Comparison of ENCODE assay signal across 1 cellular context in the genomic region with DNA sequence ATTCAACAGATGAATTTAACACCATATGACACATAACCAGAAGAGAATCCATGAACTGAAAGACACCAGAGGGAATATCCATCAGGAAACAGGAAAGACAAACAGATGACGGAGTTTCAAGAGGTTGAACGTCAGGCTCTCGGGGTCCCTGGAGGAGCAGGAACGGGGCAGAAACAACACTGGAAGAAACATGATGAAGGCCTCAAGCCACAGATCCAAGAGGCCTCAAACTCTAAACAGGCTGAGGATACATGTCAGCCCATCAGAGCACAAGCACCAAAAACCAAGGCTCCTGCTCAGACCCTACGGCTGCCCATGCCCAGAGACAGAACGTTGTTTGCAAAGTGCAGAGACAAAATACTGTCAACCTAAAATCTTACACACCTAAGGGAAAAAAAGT.
TF ChIP-seq lines count a peak whose summit lies in the region.

No MANE protein-coding gene starts in this region.

TF ChIP-seq in HepG2, 621 proteins besides CTCF, POLR2A, EP300 and RAD21:
- TF ChIP-seq ZNF451 (CRISPR knock-in tag; IDR thresholded peaks at IDR 0.05) (no peak), ADNP (CRISPR knock-in tag; IDR thresholded peaks at IDR 0.05) (no peak), MTA3 (CRISPR knock-in tag; IDR thresholded peaks at IDR 0.05) (no peak), MAF1 (CRISPR knock-in tag; IDR thresholded peaks at IDR 0.05; ENCODE audit: borderline replicate concordance) (no peak), ZNF605 (CRISPR knock-in tag; IDR thresholded peaks at IDR 0.05) (no peak), ZNF335 (CRISPR knock-in tag; IDR thresholded peaks at IDR 0.05) (no peak), ZNF207 (IDR thresholded peaks at IDR 0.05; ENCODE audit: borderline replicate concordance) (no peak), STAG1 (CRISPR knock-in tag; IDR thresholded peaks at IDR 0.05) (no peak), HNF4A (CRISPR knock-in tag; IDR thresholded peaks at IDR 0.05) (no peak), ZKSCAN8 (CRISPR knock-in tag; IDR thresholded peaks at IDR 0.05; ENCODE audit: borderline replicate concordance) (no peak), RBM39 (IDR thresholded peaks at IDR 0.05; ENCODE audit: low read depth, low read length, poor library complexity, severe bottlenecking) (no peak), HOXA5 (CRISPR knock-in tag; IDR thresholded peaks at IDR 0.05) (no peak), ZNF430 (CRISPR knock-in tag; IDR thresholded peaks at IDR 0.05) (no peak), TCF7L2 (IDR thresholded peaks at IDR 0.05; ENCODE audit: low read depth, low read length) (no peak), ZNF17 (CRISPR knock-in tag; IDR thresholded peaks at IDR 0.05) (no peak)
- TF ChIP-seq, protein P1, sequence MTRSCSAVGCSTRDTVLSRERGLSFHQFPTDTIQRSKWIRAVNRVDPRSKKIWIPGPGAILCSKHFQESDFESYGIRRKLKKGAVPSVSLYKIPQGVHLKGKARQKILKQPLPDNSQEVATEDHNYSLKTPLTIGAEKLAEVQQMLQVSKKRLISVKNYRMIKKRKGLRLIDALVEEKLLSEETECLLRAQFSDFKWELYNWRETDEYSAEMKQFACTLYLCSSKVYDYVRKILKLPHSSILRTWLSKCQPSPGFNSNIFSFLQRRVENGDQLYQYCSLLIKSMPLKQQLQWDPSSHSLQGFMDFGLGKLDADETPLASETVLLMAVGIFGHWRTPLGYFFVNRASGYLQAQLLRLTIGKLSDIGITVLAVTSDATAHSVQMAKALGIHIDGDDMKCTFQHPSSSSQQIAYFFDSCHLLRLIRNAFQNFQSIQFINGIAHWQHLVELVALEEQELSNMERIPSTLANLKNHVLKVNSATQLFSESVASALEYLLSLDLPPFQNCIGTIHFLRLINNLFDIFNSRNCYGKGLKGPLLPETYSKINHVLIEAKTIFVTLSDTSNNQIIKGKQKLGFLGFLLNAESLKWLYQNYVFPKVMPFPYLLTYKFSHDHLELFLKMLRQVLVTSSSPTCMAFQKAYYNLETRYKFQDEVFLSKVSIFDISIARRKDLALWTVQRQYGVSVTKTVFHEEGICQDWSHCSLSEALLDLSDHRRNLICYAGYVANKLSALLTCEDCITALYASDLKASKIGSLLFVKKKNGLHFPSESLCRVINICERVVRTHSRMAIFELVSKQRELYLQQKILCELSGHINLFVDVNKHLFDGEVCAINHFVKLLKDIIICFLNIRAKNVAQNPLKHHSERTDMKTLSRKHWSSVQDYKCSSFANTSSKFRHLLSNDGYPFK (CRISPR knock-in tag; IDR thresholded peaks at IDR 0.05; ENCODE audit: borderline replicate concordance) = no peak
- TF ChIP-seq, protein P2, sequence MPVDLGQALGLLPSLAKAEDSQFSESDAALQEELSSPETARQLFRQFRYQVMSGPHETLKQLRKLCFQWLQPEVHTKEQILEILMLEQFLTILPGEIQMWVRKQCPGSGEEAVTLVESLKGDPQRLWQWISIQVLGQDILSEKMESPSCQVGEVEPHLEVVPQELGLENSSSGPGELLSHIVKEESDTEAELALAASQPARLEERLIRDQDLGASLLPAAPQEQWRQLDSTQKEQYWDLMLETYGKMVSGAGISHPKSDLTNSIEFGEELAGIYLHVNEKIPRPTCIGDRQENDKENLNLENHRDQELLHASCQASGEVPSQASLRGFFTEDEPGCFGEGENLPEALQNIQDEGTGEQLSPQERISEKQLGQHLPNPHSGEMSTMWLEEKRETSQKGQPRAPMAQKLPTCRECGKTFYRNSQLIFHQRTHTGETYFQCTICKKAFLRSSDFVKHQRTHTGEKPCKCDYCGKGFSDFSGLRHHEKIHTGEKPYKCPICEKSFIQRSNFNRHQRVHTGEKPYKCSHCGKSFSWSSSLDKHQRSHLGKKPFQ (CRISPR knock-in tag; IDR thresholded peaks at IDR 0.05; ENCODE audit: insufficient replicate concordance) = no peak
- TF ChIP-seq, protein P3, sequence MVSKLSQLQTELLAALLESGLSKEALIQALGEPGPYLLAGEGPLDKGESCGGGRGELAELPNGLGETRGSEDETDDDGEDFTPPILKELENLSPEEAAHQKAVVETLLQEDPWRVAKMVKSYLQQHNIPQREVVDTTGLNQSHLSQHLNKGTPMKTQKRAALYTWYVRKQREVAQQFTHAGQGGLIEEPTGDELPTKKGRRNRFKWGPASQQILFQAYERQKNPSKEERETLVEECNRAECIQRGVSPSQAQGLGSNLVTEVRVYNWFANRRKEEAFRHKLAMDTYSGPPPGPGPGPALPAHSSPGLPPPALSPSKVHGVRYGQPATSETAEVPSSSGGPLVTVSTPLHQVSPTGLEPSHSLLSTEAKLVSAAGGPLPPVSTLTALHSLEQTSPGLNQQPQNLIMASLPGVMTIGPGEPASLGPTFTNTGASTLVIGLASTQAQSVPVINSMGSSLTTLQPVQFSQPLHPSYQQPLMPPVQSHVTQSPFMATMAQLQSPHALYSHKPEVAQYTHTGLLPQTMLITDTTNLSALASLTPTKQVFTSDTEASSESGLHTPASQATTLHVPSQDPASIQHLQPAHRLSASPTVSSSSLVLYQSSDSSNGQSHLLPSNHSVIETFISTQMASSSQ (IDR thresholded peaks at IDR 0.05; ENCODE audit: low read depth) = no peak
- TF ChIP-seq, protein P3 (CRISPR knock-in tag; IDR thresholded peaks at IDR 0.05; ENCODE audit: borderline replicate concordance) = no peak
- TF ChIP-seq, protein P4, sequence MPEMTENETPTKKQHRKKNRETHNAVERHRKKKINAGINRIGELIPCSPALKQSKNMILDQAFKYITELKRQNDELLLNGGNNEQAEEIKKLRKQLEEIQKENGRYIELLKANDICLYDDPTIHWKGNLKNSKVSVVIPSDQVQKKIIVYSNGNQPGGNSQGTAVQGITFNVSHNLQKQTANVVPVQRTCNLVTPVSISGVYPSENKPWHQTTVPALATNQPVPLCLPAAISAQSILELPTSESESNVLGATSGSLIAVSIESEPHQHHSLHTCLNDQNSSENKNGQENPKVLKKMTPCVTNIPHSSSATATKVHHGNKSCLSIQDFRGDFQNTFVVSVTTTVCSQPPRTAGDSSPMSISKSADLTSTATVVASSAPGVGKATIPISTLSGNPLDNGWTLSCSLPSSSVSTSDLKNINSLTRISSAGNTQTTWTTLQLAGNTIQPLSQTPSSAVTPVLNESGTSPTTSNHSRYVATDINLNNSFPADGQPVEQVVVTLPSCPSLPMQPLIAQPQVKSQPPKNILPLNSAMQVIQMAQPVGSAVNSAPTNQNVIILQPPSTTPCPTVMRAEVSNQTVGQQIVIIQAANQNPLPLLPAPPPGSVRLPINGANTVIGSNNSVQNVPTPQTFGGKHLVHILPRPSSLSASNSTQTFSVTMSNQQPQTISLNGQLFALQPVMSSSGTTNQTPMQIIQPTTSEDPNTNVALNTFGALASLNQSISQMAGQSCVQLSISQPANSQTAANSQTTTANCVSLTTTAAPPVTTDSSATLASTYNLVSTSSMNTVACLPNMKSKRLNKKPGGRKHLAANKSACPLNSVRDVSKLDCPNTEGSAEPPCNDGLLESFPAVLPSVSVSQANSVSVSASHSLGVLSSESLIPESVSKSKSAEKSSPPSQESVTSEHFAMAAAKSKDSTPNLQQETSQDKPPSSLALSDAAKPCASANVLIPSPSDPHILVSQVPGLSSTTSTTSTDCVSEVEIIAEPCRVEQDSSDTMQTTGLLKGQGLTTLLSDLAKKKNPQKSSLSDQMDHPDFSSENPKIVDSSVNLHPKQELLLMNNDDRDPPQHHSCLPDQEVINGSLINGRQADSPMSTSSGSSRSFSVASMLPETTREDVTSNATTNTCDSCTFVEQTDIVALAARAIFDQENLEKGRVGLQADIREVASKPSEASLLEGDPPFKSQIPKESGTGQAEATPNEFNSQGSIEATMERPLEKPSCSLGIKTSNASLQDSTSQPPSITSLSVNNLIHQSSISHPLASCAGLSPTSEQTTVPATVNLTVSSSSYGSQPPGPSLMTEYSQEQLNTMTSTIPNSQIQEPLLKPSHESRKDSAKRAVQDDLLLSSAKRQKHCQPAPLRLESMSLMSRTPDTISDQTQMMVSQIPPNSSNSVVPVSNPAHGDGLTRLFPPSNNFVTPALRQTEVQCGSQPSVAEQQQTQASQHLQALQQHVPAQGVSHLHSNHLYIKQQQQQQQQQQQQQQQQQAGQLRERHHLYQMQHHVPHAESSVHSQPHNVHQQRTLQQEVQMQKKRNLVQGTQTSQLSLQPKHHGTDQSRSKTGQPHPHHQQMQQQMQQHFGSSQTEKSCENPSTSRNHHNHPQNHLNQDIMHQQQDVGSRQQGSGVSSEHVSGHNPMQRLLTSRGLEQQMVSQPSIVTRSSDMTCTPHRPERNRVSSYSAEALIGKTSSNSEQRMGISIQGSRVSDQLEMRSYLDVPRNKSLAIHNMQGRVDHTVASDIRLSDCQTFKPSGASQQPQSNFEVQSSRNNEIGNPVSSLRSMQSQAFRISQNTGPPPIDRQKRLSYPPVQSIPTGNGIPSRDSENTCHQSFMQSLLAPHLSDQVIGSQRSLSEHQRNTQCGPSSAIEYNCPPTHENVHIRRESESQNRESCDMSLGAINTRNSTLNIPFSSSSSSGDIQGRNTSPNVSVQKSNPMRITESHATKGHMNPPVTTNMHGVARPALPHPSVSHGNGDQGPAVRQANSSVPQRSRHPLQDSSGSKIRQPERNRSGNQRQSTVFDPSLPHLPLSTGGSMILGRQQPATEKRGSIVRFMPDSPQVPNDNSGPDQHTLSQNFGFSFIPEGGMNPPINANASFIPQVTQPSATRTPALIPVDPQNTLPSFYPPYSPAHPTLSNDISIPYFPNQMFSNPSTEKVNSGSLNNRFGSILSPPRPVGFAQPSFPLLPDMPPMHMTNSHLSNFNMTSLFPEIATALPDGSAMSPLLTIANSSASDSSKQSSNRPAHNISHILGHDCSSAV (CRISPR knock-in tag; IDR thresholded peaks at IDR 0.05; ENCODE audit: borderline replicate concordance) = no peak
